1 cellular context compared by ENCODE assay signal in the genomic region with DNA sequence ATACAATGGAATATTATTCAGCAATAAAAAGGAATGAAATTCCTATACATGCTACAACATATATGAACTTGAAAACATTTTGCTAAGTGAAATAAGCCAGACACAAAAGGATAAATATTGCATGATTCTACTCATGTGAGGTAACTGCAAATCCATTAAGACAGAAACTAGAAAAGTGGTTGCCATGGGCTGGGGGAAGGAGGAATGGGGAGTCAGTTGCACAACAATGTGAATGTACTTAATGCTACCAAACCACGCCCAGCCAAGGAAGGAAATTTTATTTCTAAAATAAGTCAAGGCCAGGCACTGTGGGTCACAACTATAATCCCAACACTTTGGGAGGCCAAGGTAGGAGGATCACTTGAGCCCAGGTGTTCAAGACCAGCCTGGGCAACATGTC.
TF ChIP-seq lines count a peak whose summit lies in the region.

No MANE protein-coding gene starts in this region.

TF ChIP-seq in HepG2, 621 proteins besides CTCF, POLR2A, EP300 and RAD21:
- TF ChIP-seq ZNF607 (CRISPR knock-in tag; IDR thresholded peaks at IDR 0.05; ENCODE audit: borderline replicate concordance): no peak
- TF ChIP-seq XRCC5 (optimal IDR thresholded peaks at IDR 0.05; ENCODE audit: low read length): no peak
- no peak for TF ChIP-seq GATA4 (IDR thresholded peaks at IDR 0.05; ENCODE audit: borderline replicate concordance, low read depth)
- no peak for TF ChIP-seq HNRNPUL1 (IDR thresholded peaks at IDR 0.05; ENCODE audit: low read depth, low read length)
- TF ChIP-seq SOX6 (IDR thresholded peaks at IDR 0.05): no peak
- TF ChIP-seq SOX6 (CRISPR knock-in tag; IDR thresholded peaks at IDR 0.05): no peak
- TF ChIP-seq ZNF530 (CRISPR knock-in tag; IDR thresholded peaks at IDR 0.05; ENCODE audit: low read depth): no peak
- TF ChIP-seq, protein P1, sequence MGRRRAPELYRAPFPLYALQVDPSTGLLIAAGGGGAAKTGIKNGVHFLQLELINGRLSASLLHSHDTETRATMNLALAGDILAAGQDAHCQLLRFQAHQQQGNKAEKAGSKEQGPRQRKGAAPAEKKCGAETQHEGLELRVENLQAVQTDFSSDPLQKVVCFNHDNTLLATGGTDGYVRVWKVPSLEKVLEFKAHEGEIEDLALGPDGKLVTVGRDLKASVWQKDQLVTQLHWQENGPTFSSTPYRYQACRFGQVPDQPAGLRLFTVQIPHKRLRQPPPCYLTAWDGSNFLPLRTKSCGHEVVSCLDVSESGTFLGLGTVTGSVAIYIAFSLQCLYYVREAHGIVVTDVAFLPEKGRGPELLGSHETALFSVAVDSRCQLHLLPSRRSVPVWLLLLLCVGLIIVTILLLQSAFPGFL (CRISPR knock-in tag; IDR thresholded peaks at IDR 0.05): no peak
- no peak for TF ChIP-seq NONO (IDR thresholded peaks at IDR 0.05)
- TF ChIP-seq NONO (CRISPR knock-in tag; conservative IDR thresholded peaks at IDR 0.05): no peak
- TF ChIP-seq E2F5 (CRISPR knock-in tag; conservative IDR thresholded peaks at IDR 0.05): no peak
- TF ChIP-seq ZMAT3 (CRISPR knock-in tag; conservative IDR thresholded peaks at IDR 0.05): no peak
- TF ChIP-seq ZNF280B (CRISPR knock-in tag; IDR thresholded peaks at IDR 0.05; ENCODE audit: borderline replicate concordance): no peak
